In the genomic region with DNA sequence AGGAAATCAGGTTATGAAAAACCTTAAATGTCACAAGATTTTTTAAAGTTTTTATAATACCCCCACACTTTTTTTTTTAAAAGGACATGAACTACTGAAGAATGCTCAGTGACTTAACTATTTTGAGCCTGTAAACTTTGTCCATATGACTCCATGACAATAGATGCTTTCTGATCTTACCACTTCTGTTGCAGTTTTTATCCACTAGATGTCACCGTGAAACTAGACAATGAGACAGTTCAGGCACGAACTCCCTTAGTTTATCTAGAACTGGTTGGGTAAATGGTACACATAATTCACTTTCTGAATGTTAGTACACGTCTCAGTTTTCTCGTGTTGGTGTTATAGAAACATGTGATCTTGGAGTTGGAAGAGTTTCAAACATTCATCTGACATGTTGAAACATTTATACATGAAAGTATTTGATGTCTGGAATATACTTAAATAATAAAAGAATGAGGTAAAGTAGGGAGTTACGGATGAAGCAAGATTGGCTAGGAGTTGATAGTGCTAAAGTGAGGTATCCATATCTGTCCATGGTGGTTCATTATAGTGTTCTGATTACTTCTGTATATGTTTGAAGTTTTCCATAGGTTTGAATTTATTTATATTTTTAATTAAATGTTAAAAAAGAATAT, we compare ENCODE assay signal across 8 cellular contexts. TPM values are rescaled to one million over a fixed set of nuclear protein-coding genes. Genes with fewer than 3 reads are reported as not detected.
A peak's percentile ranks its signal among the peaks of the same experiment; 100 is the strongest.
DNase-seq lines count a peak whose midpoint lies in the region; ATAC-seq, FAIRE-seq and TF ChIP-seq lines count a peak whose summit lies in the region.

No MANE protein-coding gene starts in this region.

- no peaks in the 10 kb centered on the region for H3K4me1 ChIP-seq in K562 (replicated peaks in 1 of 2; ENCODE audit: control insufficient read depth in 2 of 2, insufficient read depth in 2 of 2, low read length in 2 of 2)

- no TSS peak for BruUV-seq in K562 (replicated peaks; lab: Mats Ljungman, UMichigan)

- H3K27me3 Mint-ChIP-seq in stimulated activated memory B cell treated with anti-CD40 and anti-IgM and Interleukin-4, amounts not matched to agents 10 μg/mL and 1 μg/mL and 100 μg/mL, for 72 hours = no peaks in the 10 kb centered on the region

- H3K4me3 Mint-ChIP-seq in stimulated activated memory B cell treated with anti-CD40 and anti-IgM and Interleukin-4, amounts not matched to agents 10 μg/mL and 1 μg/mL and 100 μg/mL, for 72 hours = no peak overlapping the region

- TF ChIP-seq POLR2A in K562 (conservative IDR thresholded peaks at IDR 0.05) = no peak

- ATAC-seq in GM19395 (IDR thresholded peaks at IDR 0.05; ENCODE audit: unreplicated experiment) (peak; percentile 98), HG03457 (IDR thresholded peaks at IDR 0.05; ENCODE audit: unreplicated experiment) (peak; percentile 84), K562 (peak; percentile 96), HG02571 (IDR thresholded peaks at IDR 0.05; ENCODE audit: unreplicated experiment) (no peak)
- ATAC-seq in stimulated activated memory B cell treated with anti-CD40 and anti-IgM and Interleukin-4, amounts not matched to agents 10 μg/mL and 1 μg/mL and 100 μg/mL, for 72 hours = peak; percentile 82

- DNase-seq in DMS79 treated with DMSO at 0.1 percent for 48 hours (lab: John Stamatoyannopoulos, UW) (peak; percentile 73), NCI-H526 treated with DMSO at 0.1 percent for 48 hours (lab: John Stamatoyannopoulos, UW) (peak; percentile 91), K562 (ENCODE audit: extremely low read depth in 1 of 4, low spot score in 3 of 4) (peak; percentile 41 to 77 (median 54)), iPS-NIHi7 (ENCODE audit: extremely low spot score) (peak; percentile 56)

- CTCF ChIA-PET in K562 (lab: Yijun Ruan, JAX; ENCODE audit: low intra/inter-chr PET ratio) = interaction anchor here (0.7 to 2.0 kb wide), 8 partner anchors 112 to 909 kb away, joined by 3 to 16 read pairs (median 4); no protein-coding TSS in a partner anchor

- no peak for TF ChIP-seq EP300 in K562 (IDR thresholded peaks at IDR 0.05; ENCODE audit: low read length)

- TF ChIP-seq CTCF in K562 (IDR thresholded peaks at IDR 0.05 in 2 of 3, conservative IDR thresholded peaks at IDR 0.05 in 1 of 3; ENCODE audit: insufficient read depth in 2 of 3, low read depth in 1 of 3, low read length in 3 of 3) = peak; percentile 67 to 89 (median 72)

- H3K36me3 Mint-ChIP-seq in stimulated activated memory B cell treated with anti-CD40 and anti-IgM and Interleukin-4, amounts not matched to agents 10 μg/mL and 1 μg/mL and 100 μg/mL, for 72 hours = peaks cover 5% of the 10 kb centered on the region

- H3K9me1 ChIP-seq in K562 (ENCODE audit: control insufficient read depth, insufficient read depth, low read length) = no peaks in the 10 kb centered on the region

- H3K9ac ChIP-seq in K562 (ENCODE audit: insufficient read depth in 1 of 2, low read depth in 2 of 2, low read length in 2 of 2) = no peak overlapping the region

- H3K4me1 Mint-ChIP-seq in stimulated activated memory B cell treated with anti-CD40 and anti-IgM and Interleukin-4, amounts not matched to agents 10 μg/mL and 1 μg/mL and 100 μg/mL, for 72 hours = no peaks in the 10 kb centered on the region

- H3K9me3 ChIP-seq in K562 (replicated peaks; ENCODE audit: control insufficient read depth, insufficient read depth, low read depth, low read length) = no peaks in the 10 kb centered on the region

- H3K9me3 Mint-ChIP-seq in stimulated activated memory B cell treated with anti-CD40 and anti-IgM and Interleukin-4, amounts not matched to agents 10 μg/mL and 1 μg/mL and 100 μg/mL, for 72 hours = peaks cover 5% of the 10 kb centered on the region

- H2AFZ ChIP-seq in K562 (ENCODE audit: low read depth, low read length) = no peak overlapping the region

- no peak overlapping the region for H3K4me2 ChIP-seq in K562 (ENCODE audit: insufficient read depth, low read length)

- POLR2A ChIA-PET in K562 (lab: Yijun Ruan, JAX) = no interaction called here

- peak; percentile 93 for FAIRE-seq in K562 (lab: Jason Lieb, UNC)

- in situ Hi-C loops in K562 (cut with MboI) = loop anchor here (10.0 to 25.0 kb wide), 3 partner anchors 153 to 925 kb away; a partner anchor contains a TSS

- TF ChIP-seq RAD21 in K562 (CRISPR knock-in tag; conservative IDR thresholded peaks at IDR 0.05 in 1 of 2, IDR thresholded peaks at IDR 0.05 in 1 of 2) = peak; percentile 95 to 96

- no peak overlapping the region for H3K4me3 ChIP-seq in K562

- H3K79me2 ChIP-seq in K562 (ENCODE audit: control insufficient read depth, insufficient read depth, low read length) = no peaks in the 10 kb centered on the region

- no peaks in the 10 kb centered on the region for H4K20me1 ChIP-seq in K562 (replicated peaks; ENCODE audit: control insufficient read depth, insufficient read depth, low read length)

- intact Hi-C loops in K562 (cut with micrococcal nuclease) = loop anchor here (1.0 to 5.0 kb wide), 4 partner anchors 112 to 910 kb away; no protein-coding TSS in a partner anchor

- no peaks in the 10 kb centered on the region for H3K27me3 ChIP-seq in K562 (ENCODE audit: control insufficient read depth in 2 of 2, insufficient read depth in 2 of 2, low read length in 2 of 2)

- H3K27ac ChIP-seq in K562 (ENCODE audit: extremely low read depth, low read depth, low read length) = no peak overlapping the region

- no peak overlapping the region for H3K27ac Mint-ChIP-seq in stimulated activated memory B cell treated with anti-CD40 and anti-IgM and Interleukin-4, amounts not matched to agents 10 μg/mL and 1 μg/mL and 100 μg/mL, for 72 hours

- 20% methylated on average over 5 of the region's 5 CpGs for WGBS in K562 (ENCODE audit: insufficient coverage, low coverage, missing lambda C conversion rate)

- peaks cover 4% of the 10 kb centered on the region; the same call in 2 of the 3 replicates for H3K36me3 ChIP-seq in K562 (ENCODE audit: control insufficient read depth, insufficient read depth, low read length)

TF ChIP-seq in K562, 482 proteins besides CTCF, POLR2A, EP300 and RAD21 (continues in another document):
- TF ChIP-seq ETV6 (IDR thresholded peaks at IDR 0.05; ENCODE audit: borderline replicate concordance in 1 of 2, low read depth in 2 of 2, low read length in 1 of 2) (no peak), ETV6 (CRISPR knock-in tag; IDR thresholded peaks at IDR 0.05; ENCODE audit: borderline replicate concordance) (no peak)

RNA-seq across cellular contexts. Expression of a gene that starts 8.1 kb away (rescaled TPM):
- 6.2 and 22.3 TPM in 2 replicates for total RNA-seq in K562 (2011; cell fraction: chromatin; rRNA removed; ENCODE audit: low replicate concordance)
- 3.3 and 5.3 TPM in 2 replicates for total RNA-seq in K562 (2011; cell fraction: nucleolus; rRNA removed)
- 7.5 and 10.8 TPM in 2 replicates for total RNA-seq in K562 (2011; cell fraction: nucleoplasm; rRNA removed)
- total RNA-seq in K562 (2014; rRNA removed) (3.9 and 4.4 TPM in 2 replicates), K562 (2014; rRNA removed; fragmentation: Illumina TruSeq; extraction: Trizol) (6.8 and 7.9 TPM in 2 replicates), K562 (2015; rRNA removed; fragmentation: Illumina TruSeq; extraction: Trizol) (8.4 and 9.2 TPM in 2 replicates), K562 (2021) (3.5 and 3.8 TPM in 2 replicates)
- polyA plus RNA-seq in K562 (2011; rRNA removed) (2.3 and 5.7 TPM in 2 replicates), K562 (2014; fragmentation: Illumina TruSeq; extraction: Trizol) (5.0 and 5.6 TPM in 2 replicates), K562 (2014; fragmentation: Nextera tagmentation; extraction: Ambion mirVana) (1 to 10 TPM; 1.9 to 3.7 TPM), K562 (2014; rRNA removed) (3.1 and 4.3 TPM in 2 replicates)
- polyA plus RNA-seq in K562 (2011; cell fraction: cytosol; rRNA removed) = 0.78 and 1.4 TPM in 2 replicates
- polyA plus RNA-seq in K562 (2011; cell fraction: nucleus; rRNA removed) = 2.7 and 4.5 TPM in 2 replicates
- polyA plus RNA-seq in K562 (2012) = 2.7 and 5.3 TPM in 2 replicates
- 5.1 and 6.1 TPM in 2 replicates for polyA minus RNA-seq in K562 (2011; rRNA and poly(A)+ RNA removed)
- 0.91 and 2.6 TPM in 2 replicates for polyA minus RNA-seq in K562 (2011; cell fraction: cytosol; rRNA and poly(A)+ RNA removed)
- 8.8 and 10.2 TPM in 2 replicates for polyA minus RNA-seq in K562 (2011; cell fraction: nucleus; rRNA and poly(A)+ RNA removed)

RNA-seq across cellular contexts. Expression of a gene that starts 26.2 kb away (rescaled TPM):
- total RNA-seq in K562 (2011; cell fraction: chromatin; rRNA removed; ENCODE audit: low replicate concordance) = not detected in 2 replicates
- total RNA-seq in K562 (2011; cell fraction: nucleolus; rRNA removed) = not detected in 2 replicates
- not detected in 2 replicates for total RNA-seq in K562 (2011; cell fraction: nucleoplasm; rRNA removed)
- total RNA-seq in K562 (2014; rRNA removed) (not detected in 2 replicates), K562 (2014; rRNA removed; fragmentation: Illumina TruSeq; extraction: Trizol) (not detected in 2 replicates), K562 (2015; rRNA removed; fragmentation: Illumina TruSeq; extraction: Trizol) (not detected in 2 replicates), K562 (2021) (not detected in 2 replicates)
- polyA plus RNA-seq in K562 (2011; rRNA removed) (not detected in 2 replicates), K562 (2014; fragmentation: Illumina TruSeq; extraction: Trizol) (not detected in 2 replicates), K562 (2014; fragmentation: Nextera tagmentation; extraction: Ambion mirVana) (not detected), K562 (2014; rRNA removed) (not detected in 2 replicates)
- polyA plus RNA-seq in K562 (2011; cell fraction: cytosol; rRNA removed) = not detected in 2 replicates
- polyA plus RNA-seq in K562 (2011; cell fraction: nucleus; rRNA removed) = not detected in 2 replicates
- polyA plus RNA-seq in K562 (2012) = not detected in 2 replicates
- not detected in 2 replicates for polyA minus RNA-seq in K562 (2011; rRNA and poly(A)+ RNA removed)
- not detected in 2 replicates for polyA minus RNA-seq in K562 (2011; cell fraction: cytosol; rRNA and poly(A)+ RNA removed)
- polyA minus RNA-seq in K562 (2011; cell fraction: nucleus; rRNA and poly(A)+ RNA removed) = not detected in 2 replicates

RNA-seq across cellular contexts. Expression of a gene that starts 43.0 kb away (rescaled TPM):
- total RNA-seq in K562 (2011; cell fraction: chromatin; rRNA removed; ENCODE audit: low replicate concordance) = not detected in 2 replicates
- total RNA-seq in K562 (2011; cell fraction: nucleolus; rRNA removed) = not detected in 2 replicates
- total RNA-seq in K562 (2011; cell fraction: nucleoplasm; rRNA removed) = not detected in 2 replicates
- total RNA-seq in K562 (2014; rRNA removed) = not detected in 2 replicates
- not detected in 2 replicates for total RNA-seq in K562 (2014; rRNA removed; fragmentation: Illumina TruSeq; extraction: Trizol)
- not detected in 2 replicates for total RNA-seq in K562 (2015; rRNA removed; fragmentation: Illumina TruSeq; extraction: Trizol)
- total RNA-seq in K562 (2021) = not detected in 2 replicates
- polyA plus RNA-seq in K562 (2011; rRNA removed) = not detected in 2 replicates
- polyA plus RNA-seq in K562 (2011; cell fraction: cytosol; rRNA removed) = not detected in 2 replicates
- not detected in 2 replicates for polyA plus RNA-seq in K562 (2011; cell fraction: nucleus; rRNA removed)
- not detected in 2 replicates for polyA plus RNA-seq in K562 (2012)
- not detected in 2 replicates for polyA plus RNA-seq in K562 (2014; fragmentation: Illumina TruSeq; extraction: Trizol)
- polyA plus RNA-seq in K562 (2014; fragmentation: Nextera tagmentation; extraction: Ambion mirVana) = not detected
- polyA plus RNA-seq in K562 (2014; rRNA removed) = not detected in 2 replicates
- polyA minus RNA-seq in K562 (2011; rRNA and poly(A)+ RNA removed) = not detected in 2 replicates
- polyA minus RNA-seq in K562 (2011; cell fraction: cytosol; rRNA and poly(A)+ RNA removed) = not detected in 2 replicates
- not detected in 2 replicates for polyA minus RNA-seq in K562 (2011; cell fraction: nucleus; rRNA and poly(A)+ RNA removed)
